ENCODE assay signal across 31 cellular contexts in the genomic region with DNA sequence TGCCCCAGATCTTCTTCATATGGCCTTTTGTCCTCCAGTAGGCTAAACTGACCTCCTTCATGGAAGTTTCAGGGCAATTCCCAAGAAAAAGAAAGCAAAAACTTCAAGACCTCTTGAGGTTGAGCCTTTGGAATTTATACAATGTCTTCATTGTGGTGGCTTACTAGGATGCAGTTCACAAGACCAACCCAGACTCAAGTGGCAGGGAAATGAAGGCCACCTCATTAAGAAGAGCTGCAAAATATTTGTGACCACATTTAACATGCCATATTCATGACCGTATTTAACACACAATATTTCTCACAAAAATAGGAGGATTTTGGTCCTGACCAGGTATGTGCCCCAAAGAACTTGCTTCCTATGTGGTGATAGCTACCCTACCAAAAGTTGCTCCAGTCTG.
DNase-seq lines count a peak whose midpoint lies in the region; ATAC-seq and TF ChIP-seq lines count a peak whose summit lies in the region.
"Had no signal": no experiment of that assay in that cellular context is flagged by ENCODE, and none has a peak within 500 bp of the region (broad histone marks: within the 10 kb centered on the region; RNA-seq: fewer than 3 reads in every experiment).

No MANE protein-coding gene starts in this region.

- H2BK120ac ChIP-seq in H9 (ENCODE audit: low read depth, low read length, poor library complexity, severe bottlenecking), result peak overlapping the region; percentile 48
- no peak overlapping the region for H2BK120ac ChIP-seq in mesenchymal stem cell (ENCODE audit: low read depth, low read length)

- H3K36me3 ChIP-seq in mesenchymal stem cell (ENCODE audit: control insufficient read depth in 1 of 2, insufficient read depth in 2 of 2, low read depth in 1 of 2, low read length in 2 of 2), result no peaks in the 10 kb centered on the region
- H3K36me3 ChIP-seq: adrenal gland, breast epithelium, pancreas, upper lobe of right lung had no signal

- no peaks in the 10 kb centered on the region for H4K20me1 ChIP-seq in H9 (ENCODE audit: control insufficient read depth, insufficient read depth, insufficient read length)

- H3K18ac ChIP-seq in H9 (ENCODE audit: insufficient read length, low read depth, low read length), result no peak overlapping the region
- no peak overlapping the region for H3K18ac ChIP-seq in mesenchymal stem cell (ENCODE audit: low read depth in 1 of 2, low read length in 2 of 2)

- H3K4me3 ChIP-seq in mesenchymal stem cell (ENCODE audit: insufficient read depth in 1 of 2, low read depth in 1 of 2, low read length in 2 of 2), result no peak overlapping the region
- H3K4me3 ChIP-seq: adrenal gland, breast epithelium, GM23338, pancreas, upper lobe of right lung had no signal

- peak; percentile 55 for DNase-seq in AG08395 (ENCODE audit: low spot score)
- DNase-seq in H9, result no peak
- peak; percentile 16 for DNase-seq in amniotic epithelial cell (ENCODE audit: low read depth)
- DNase-seq in mesenchymal stem cell, result peak; percentile 27
- no peak for DNase-seq in activated effector memory CD4-positive, alpha-beta T cell treated with Interleukin-2 at 50 U/mL for 16 hours
- DNase-seq in mesenteric fat pad (ENCODE audit: low spot score), result no peak
- DNase-seq in SKM-1 treated with dmso at 0.1 percent for 144 hours (lab: John Stamatoyannopoulos, UW; ENCODE audit: unreplicated experiment), result no peak
- DNase-seq: activated CD4-positive, alpha-beta memory T cell treated with anti-CD3 and anti-CD28 coated beads for 36 hours; activated CD8-positive, alpha-beta memory T cell treated with anti-CD3 and anti-CD28 coated beads, Interleukin-2, amount 50 U/mL, for 48 hours; activated naive CD4-positive, alpha-beta T cell treated with anti-CD3 and anti-CD28 coated beads for 36 hours; adrenal gland; CD8-positive, alpha-beta memory T cell; hypothalamus; Kasumi-1; NCI-H1436 treated with DMSO at 0.1 percent for 48 hours; NCI-H345; NCI-H69; pancreas; retina; small intestine; stimulated activated naive CD4-positive, alpha-beta T cell treated with Interleukin-2 at 50 U/mL for 16 hours; T-helper 2 cell; upper lobe of right lung had no signal

- H3K4me3 Mint-ChIP-seq in H9, result no peak overlapping the region
- H3K4me3 Mint-ChIP-seq: activated CD4-positive, alpha-beta memory T cell treated with anti-CD3 and anti-CD28 coated beads for 36 hours; activated naive CD4-positive, alpha-beta T cell treated with anti-CD3 and anti-CD28 coated beads for 36 hours; activated T-helper 1 cell treated with anti-CD3 and anti-CD28 coated beads, Interleukin-12 subunit alpha, Interleukin-12 subunit beta, Interleukin-2, Interleukin-4 antibody, amounts not matched to agents 30 ng/mL and 10 ng/mL and 1 ng/mL, durations not matched to agents 14 hours and 24 hours and 36 hours; CD8-positive, alpha-beta memory T cell; GM23338; neural crest cell had no signal

- H3K9me3 ChIP-seq in H9 (ENCODE audit: control insufficient read depth, low read depth, low read length), result no peaks in the 10 kb centered on the region
- no peaks in the 10 kb centered on the region for H3K9me3 ChIP-seq in mesenchymal stem cell (ENCODE audit: control insufficient read depth, low read length)
- H3K9me3 ChIP-seq: adrenal gland, breast epithelium, pancreas, upper lobe of right lung had no signal

- H3K23me2 ChIP-seq in H9 (ENCODE audit: insufficient read length, low read depth, low read length, poor library complexity, severe bottlenecking), result no peaks in the 10 kb centered on the region

- H2AK5ac ChIP-seq in H9 (ENCODE audit: insufficient read length, low read length) (no peak overlapping the region), mesenchymal stem cell (ENCODE audit: low read length, severe bottlenecking) (no peak overlapping the region)

- H3K27ac ChIP-seq in H9 (ENCODE audit: insufficient read length, low read depth, low read length) (no peak overlapping the region), mesenchymal stem cell (ENCODE audit: low read length, poor library complexity, severe bottlenecking) (no peak overlapping the region)
- H3K27ac ChIP-seq: adrenal gland, breast epithelium, pancreas, upper lobe of right lung had no signal

- no peak overlapping the region for H4K5ac ChIP-seq in H9 (ENCODE audit: insufficient read length, low read depth, low read length)

- no peak overlapping the region for H2BK12ac ChIP-seq in H9 (ENCODE audit: insufficient read length, low read depth, low read length)
- H2BK12ac ChIP-seq in mesenchymal stem cell (ENCODE audit: low read length in 2 of 2), result no peak overlapping the region

- H2AFZ ChIP-seq in H9 (ENCODE audit: low read length), result no peak overlapping the region
- no peak overlapping the region for H2AFZ ChIP-seq in mesenchymal stem cell (ENCODE audit: low read depth, low read length)
- H2AFZ ChIP-seq: GM23338 had no signal

- H3K4me2 ChIP-seq in H9 (ENCODE audit: insufficient read depth, insufficient read length, low read length) (no peak overlapping the region), mesenchymal stem cell (ENCODE audit: low read length, poor library complexity, severe bottlenecking) (no peak overlapping the region)
- H3K4me2 ChIP-seq: GM23338 had no signal

- H3K4ac ChIP-seq in H9 (ENCODE audit: low read depth, low read length), result no peak overlapping the region
- H3K4ac ChIP-seq in mesenchymal stem cell (ENCODE audit: low read depth in 1 of 2, low read length in 2 of 2), result no peak overlapping the region

- H3K9me3 Mint-ChIP-seq in H9, result no peaks in the 10 kb centered on the region
- H3K9me3 Mint-ChIP-seq: activated CD4-positive, alpha-beta memory T cell treated with anti-CD3 and anti-CD28 coated beads for 36 hours; activated T-helper 1 cell treated with anti-CD3 and anti-CD28 coated beads, Interleukin-12 subunit alpha, Interleukin-12 subunit beta, Interleukin-2, Interleukin-4 antibody, amounts not matched to agents 30 ng/mL and 10 ng/mL and 1 ng/mL, durations not matched to agents 14 hours and 24 hours and 36 hours; GM23338; neural crest cell had no signal

- H3K36me3 Mint-ChIP-seq in H9 (ENCODE audit: insufficient read depth in 1 of 3, low read depth in 3 of 3), result no peaks in the 10 kb centered on the region
- H3K36me3 Mint-ChIP-seq: activated CD4-positive, alpha-beta memory T cell treated with anti-CD3 and anti-CD28 coated beads for 36 hours; CD8-positive, alpha-beta memory T cell had no signal

- H4K91ac ChIP-seq in H9 (ENCODE audit: insufficient read length, low read depth, low read length), result no peak overlapping the region
- H4K91ac ChIP-seq in mesenchymal stem cell (ENCODE audit: low read length), result no peak overlapping the region

- no peak for ATAC-seq in GM18517 (IDR thresholded peaks at IDR 0.05; ENCODE audit: unreplicated experiment)
- ATAC-seq: activated CD4-positive, CD25-positive, alpha-beta regulatory T cell treated with anti-CD3 and anti-CD28 coated beads, Interleukin-2, amount 50 U/mL, for 24 hours; GM23338; pancreas; PC-3; Right ventricle myocardium inferior; upper lobe of right lung had no signal

- WGBS in H9 (ENCODE audit: extremely low coverage, insufficient read length, low lambda C conversion rate), result no CpG with 5 or more reads among the region's 1 CpG
- 85% methylated on average over 1 of the region's 1 CpG for WGBS in mesenchymal stem cell

- H3K56ac ChIP-seq in H9 (ENCODE audit: insufficient read length, low read depth, low read length), result no peak overlapping the region

- H3K79me1 ChIP-seq in H9 (ENCODE audit: insufficient read depth, low read depth, low read length, poor library complexity, severe bottlenecking), result no peaks in the 10 kb centered on the region
- no peaks in the 10 kb centered on the region for H3K79me1 ChIP-seq in mesenchymal stem cell (replicated peaks; ENCODE audit: low read length, poor library complexity, severe bottlenecking)

- H3K4me1 Mint-ChIP-seq in H9, result peaks cover 16 to 19% of the 10 kb centered on the region in 2 experiments
- H3K4me1 Mint-ChIP-seq: CD8-positive, alpha-beta memory T cell; neural crest cell had no signal

- H3K4me1 ChIP-seq in H9 (ENCODE audit: insufficient read depth, low read length) (no peaks in the 10 kb centered on the region), mesenchymal stem cell (ENCODE audit: control insufficient read depth, insufficient read depth, low read depth, low read length) (no peaks in the 10 kb centered on the region)
- H3K4me1 ChIP-seq: adrenal gland, breast epithelium, pancreas, upper lobe of right lung had no signal

- H3K27me3 ChIP-seq in H9 (ENCODE audit: insufficient read depth, low read length), result no peaks in the 10 kb centered on the region
- no peaks in the 10 kb centered on the region for H3K27me3 ChIP-seq in mesenchymal stem cell (ENCODE audit: control insufficient read depth in 1 of 2, insufficient read depth in 1 of 2, low read length in 2 of 2)
- H3K27me3 ChIP-seq: adrenal gland, breast epithelium, pancreas, upper lobe of right lung had no signal

- H3K14ac ChIP-seq in H9 (ENCODE audit: insufficient read depth, low read length) (no peak overlapping the region), mesenchymal stem cell (ENCODE audit: low read length in 2 of 2) (no peak overlapping the region)

- no peaks in the 10 kb centered on the region for H3K27me3 Mint-ChIP-seq in H9 (ENCODE audit: low read depth)
- H3K27me3 Mint-ChIP-seq: activated CD4-positive, alpha-beta memory T cell treated with anti-CD3 and anti-CD28 coated beads for 36 hours; CD8-positive, alpha-beta memory T cell had no signal

- H3K23ac ChIP-seq in H9 (ENCODE audit: insufficient read length, low read depth, low read length) (no peak overlapping the region), mesenchymal stem cell (ENCODE audit: low read length in 2 of 2) (no peak overlapping the region)

- no peak overlapping the region for H3K27ac Mint-ChIP-seq in H9
- H3K27ac Mint-ChIP-seq: activated CD4-positive, alpha-beta memory T cell treated with anti-CD3 and anti-CD28 coated beads for 36 hours; activated naive CD4-positive, alpha-beta T cell treated with anti-CD3 and anti-CD28 coated beads for 36 hours; activated T-helper 1 cell treated with anti-CD3 and anti-CD28 coated beads, Interleukin-12 subunit alpha, Interleukin-12 subunit beta, Interleukin-2, Interleukin-4 antibody, amounts not matched to agents 30 ng/mL and 10 ng/mL and 1 ng/mL, durations not matched to agents 14 hours and 24 hours and 36 hours; CD8-positive, alpha-beta memory T cell; GM23338 had no signal

- H2BK15ac ChIP-seq in H9 (ENCODE audit: low read depth, low read length), result no peak overlapping the region
- no peak overlapping the region for H2BK15ac ChIP-seq in mesenchymal stem cell (ENCODE audit: low read depth, poor library complexity, severe bottlenecking)

- H2BK5ac ChIP-seq in H9 (ENCODE audit: insufficient read length, low read length) (no peak overlapping the region), mesenchymal stem cell (ENCODE audit: low read depth, low read length, poor library complexity, severe bottlenecking) (no peak overlapping the region)

- H4K8ac ChIP-seq in H9 (replicated peaks; ENCODE audit: insufficient read length, low read depth, low read length) (no peak overlapping the region), mesenchymal stem cell (ENCODE audit: low read length) (no peak overlapping the region)

- no peak overlapping the region for H2BK20ac ChIP-seq in H9 (ENCODE audit: low read depth, low read length, poor library complexity, severe bottlenecking)

- no peaks in the 10 kb centered on the region for H3K79me2 ChIP-seq in H9 (ENCODE audit: insufficient read depth, low read length)

- H3K9ac ChIP-seq in H9 (ENCODE audit: extremely low read depth, insufficient read length, low read length), result no peak overlapping the region
- no peak overlapping the region for H3K9ac ChIP-seq in mesenchymal stem cell (ENCODE audit: low read length)

- no peak for TF ChIP-seq CTCF in H9 (conservative IDR thresholded peaks at IDR 0.05)

- H3T11ph ChIP-seq in H9 (ENCODE audit: low read length), result no peak overlapping the region

Comparison
In these comparisons a context has a peak if more than half of its experiments do, and no peak if none do; other contexts are left out.
1. DNase-seq: peak in AG08395 (single experiment), amniotic epithelial cell (single experiment) and mesenchymal stem cell (single experiment); none in H9 (single experiment), activated effector memory CD4-positive, alpha-beta T cell treated with Interleukin-2 at 50 U/mL for 16 hours (single experiment), mesenteric fat pad (single experiment) and SKM-1 treated with dmso at 0.1 percent for 144 hours (single experiment).